In the genomic region with DNA sequence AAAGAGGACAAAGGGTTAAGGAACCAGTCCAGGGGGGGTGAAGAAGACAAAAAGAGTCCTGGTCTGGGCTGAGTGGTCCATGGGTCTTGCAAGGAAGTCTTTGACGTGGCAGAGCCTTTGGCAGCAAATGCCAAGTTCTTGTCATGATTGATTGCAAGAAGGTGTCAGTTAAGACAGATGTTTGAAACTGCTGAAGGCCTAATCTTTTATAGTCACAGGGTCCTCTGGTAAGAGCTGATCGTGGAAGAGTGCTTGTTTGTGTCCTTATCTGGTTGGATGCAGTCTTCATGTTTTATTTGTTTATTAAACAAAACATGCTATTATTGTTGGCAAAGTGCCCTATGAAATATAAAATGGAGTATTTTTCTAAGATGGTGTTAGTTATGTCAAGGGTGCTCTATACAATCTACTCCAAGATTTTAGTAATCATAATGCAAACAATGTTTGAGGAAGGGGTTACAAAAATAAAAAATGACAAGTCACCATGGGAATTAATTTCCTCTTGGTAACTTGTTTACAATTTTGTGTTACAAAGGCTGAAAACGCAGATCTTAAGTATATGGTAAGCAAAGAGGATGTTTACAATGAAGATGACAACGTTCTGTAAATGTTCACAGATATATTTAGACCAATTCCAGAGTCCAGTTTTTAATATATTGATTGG, we compare ENCODE assay signal across 6 cellular contexts.
"Had no signal": no experiment of that assay in that cellular context is flagged by ENCODE, and none has a peak within 500 bp of the region (broad histone marks: within the 10 kb centered on the region; RNA-seq: fewer than 3 reads in every experiment).

No MANE protein-coding gene starts in this region.

- H2AFZ ChIP-seq: GM23248 had no signal

- H3K4me3 ChIP-seq: GM23248, HAP-1 had no signal

- H3K4me1 ChIP-seq: HAP-1 had no signal

- H3K36me3 ChIP-seq: HAP-1 had no signal

- H3K9ac ChIP-seq: GM23248 had no signal

- H3K27ac ChIP-seq: GM23248 had no signal

- DNase-seq: GOT3, HFFc6, IMR-90 had no signal

- H3K9me3 ChIP-seq: HAP-1 had no signal

- FAIRE-seq: HTR-8/SVneo had no signal
